ENCODE assay signal across 13 cellular contexts in the genomic region with DNA sequence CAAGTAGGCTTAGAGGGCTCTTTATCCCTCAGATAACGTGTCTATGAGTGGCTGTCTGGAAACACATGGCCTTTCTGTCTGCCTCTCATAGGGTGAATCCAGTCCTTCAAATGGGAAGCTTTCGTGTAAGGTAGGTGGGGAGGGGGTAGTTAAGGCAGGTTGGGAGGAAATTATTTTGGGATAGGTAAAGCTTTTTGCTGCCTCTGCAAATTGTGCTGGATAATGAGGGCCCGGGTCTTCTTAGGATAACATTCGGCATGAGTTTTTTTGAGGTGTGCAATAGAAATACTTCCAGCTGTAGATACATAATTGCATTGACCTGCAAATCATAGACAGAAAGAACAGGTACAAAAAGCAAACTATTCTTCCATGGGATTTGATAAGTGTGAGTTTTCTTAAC.
"Had no signal": no experiment of that assay in that cellular context is flagged by ENCODE, and none has a peak within 500 bp of the region (broad histone marks: within the 10 kb centered on the region; RNA-seq: fewer than 3 reads in every experiment).

No MANE protein-coding gene starts in this region.

- H3K4me3 ChIP-seq: body of pancreas, gastrocnemius medialis, heart right ventricle, pancreas, stomach had no signal

- H3K9me3 ChIP-seq: body of pancreas, gastrocnemius medialis, heart right ventricle, pancreas, stomach had no signal

- H3K27me3 Mint-ChIP-seq: central memory CD8-positive, alpha-beta T cell had no signal

- H3K4me3 Mint-ChIP-seq: central memory CD8-positive, alpha-beta T cell; neural crest cell had no signal

- DNase-seq: activated CD4-positive, alpha-beta T cell treated with anti-CD3 and anti-CD28 coated beads for 4 hours; body of pancreas; cortex of kidney; effector memory CD4-positive, alpha-beta T cell; gastrocnemius medialis; heart right ventricle; pancreas; stimulated activated CD4-positive, alpha-beta T cell treated with anti-CD3 and anti-CD28 coated beads, Interleukin-4, amount 100 ng/mL, for 24 hours; stomach; T1000 had no signal

- H3K27me3 ChIP-seq: body of pancreas, gastrocnemius medialis, heart right ventricle, pancreas, stomach had no signal

- H3K36me3 ChIP-seq: gastrocnemius medialis, heart right ventricle, pancreas had no signal

- H3K4me1 ChIP-seq: gastrocnemius medialis, pancreas had no signal

- H3K27ac ChIP-seq: body of pancreas, gastrocnemius medialis, heart right ventricle, pancreas, stomach, VCaP had no signal

- H3K9me3 Mint-ChIP-seq: central memory CD8-positive, alpha-beta T cell; neural crest cell had no signal

- ATAC-seq: body of pancreas, gastrocnemius medialis, heart right ventricle had no signal
